1 cellular context compared by ENCODE assay signal in the genomic region with DNA sequence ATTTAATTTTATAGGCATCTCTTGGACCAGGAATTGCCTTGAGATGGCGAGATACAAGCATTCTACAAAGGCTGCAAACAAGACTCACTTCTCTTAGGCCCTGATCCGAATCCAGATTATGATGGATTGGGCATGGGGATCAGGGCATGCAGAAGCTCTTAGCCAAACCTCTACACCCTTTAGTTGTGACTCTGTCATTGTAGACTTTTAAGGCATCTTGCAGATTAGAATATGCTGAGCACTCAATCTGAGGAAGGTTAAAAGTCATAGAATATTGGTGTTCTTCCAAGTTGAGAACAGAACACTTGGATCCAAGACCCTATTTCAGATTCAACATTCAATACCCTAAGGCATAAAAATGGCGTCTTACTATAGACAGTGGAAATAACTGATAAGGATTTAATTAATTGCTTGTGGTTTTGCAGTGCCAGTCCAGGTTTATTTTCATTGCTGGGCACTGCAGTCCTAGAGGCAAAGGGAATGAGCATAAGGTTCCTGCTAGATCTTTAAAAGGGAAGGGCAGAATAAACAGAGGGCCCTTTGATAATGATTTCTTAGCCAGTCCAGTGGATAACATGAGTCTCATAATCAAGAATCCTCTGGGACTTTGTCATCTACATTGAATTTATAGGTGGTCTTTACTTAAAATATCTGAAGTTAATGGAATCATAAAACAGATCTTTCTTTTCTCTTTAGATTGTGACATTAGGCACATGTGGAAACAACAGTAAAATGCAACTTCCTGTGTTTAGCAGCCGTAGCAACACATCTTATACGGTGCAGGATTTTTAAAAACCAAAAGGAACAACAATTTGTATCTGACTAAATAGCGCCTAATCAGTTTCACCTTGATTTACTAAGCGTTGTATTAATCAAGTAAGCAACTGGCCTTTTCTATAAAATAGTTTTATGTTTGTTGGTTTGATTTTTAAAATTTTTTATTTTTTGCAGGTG.
TF ChIP-seq lines count a peak whose summit lies in the region.

No MANE protein-coding gene starts in this region.

TF ChIP-seq in HEK293, 187 proteins besides CTCF, POLR2A, EP300 and RAD21 (continued from another document):
- TF ChIP-seq, protein P1, sequence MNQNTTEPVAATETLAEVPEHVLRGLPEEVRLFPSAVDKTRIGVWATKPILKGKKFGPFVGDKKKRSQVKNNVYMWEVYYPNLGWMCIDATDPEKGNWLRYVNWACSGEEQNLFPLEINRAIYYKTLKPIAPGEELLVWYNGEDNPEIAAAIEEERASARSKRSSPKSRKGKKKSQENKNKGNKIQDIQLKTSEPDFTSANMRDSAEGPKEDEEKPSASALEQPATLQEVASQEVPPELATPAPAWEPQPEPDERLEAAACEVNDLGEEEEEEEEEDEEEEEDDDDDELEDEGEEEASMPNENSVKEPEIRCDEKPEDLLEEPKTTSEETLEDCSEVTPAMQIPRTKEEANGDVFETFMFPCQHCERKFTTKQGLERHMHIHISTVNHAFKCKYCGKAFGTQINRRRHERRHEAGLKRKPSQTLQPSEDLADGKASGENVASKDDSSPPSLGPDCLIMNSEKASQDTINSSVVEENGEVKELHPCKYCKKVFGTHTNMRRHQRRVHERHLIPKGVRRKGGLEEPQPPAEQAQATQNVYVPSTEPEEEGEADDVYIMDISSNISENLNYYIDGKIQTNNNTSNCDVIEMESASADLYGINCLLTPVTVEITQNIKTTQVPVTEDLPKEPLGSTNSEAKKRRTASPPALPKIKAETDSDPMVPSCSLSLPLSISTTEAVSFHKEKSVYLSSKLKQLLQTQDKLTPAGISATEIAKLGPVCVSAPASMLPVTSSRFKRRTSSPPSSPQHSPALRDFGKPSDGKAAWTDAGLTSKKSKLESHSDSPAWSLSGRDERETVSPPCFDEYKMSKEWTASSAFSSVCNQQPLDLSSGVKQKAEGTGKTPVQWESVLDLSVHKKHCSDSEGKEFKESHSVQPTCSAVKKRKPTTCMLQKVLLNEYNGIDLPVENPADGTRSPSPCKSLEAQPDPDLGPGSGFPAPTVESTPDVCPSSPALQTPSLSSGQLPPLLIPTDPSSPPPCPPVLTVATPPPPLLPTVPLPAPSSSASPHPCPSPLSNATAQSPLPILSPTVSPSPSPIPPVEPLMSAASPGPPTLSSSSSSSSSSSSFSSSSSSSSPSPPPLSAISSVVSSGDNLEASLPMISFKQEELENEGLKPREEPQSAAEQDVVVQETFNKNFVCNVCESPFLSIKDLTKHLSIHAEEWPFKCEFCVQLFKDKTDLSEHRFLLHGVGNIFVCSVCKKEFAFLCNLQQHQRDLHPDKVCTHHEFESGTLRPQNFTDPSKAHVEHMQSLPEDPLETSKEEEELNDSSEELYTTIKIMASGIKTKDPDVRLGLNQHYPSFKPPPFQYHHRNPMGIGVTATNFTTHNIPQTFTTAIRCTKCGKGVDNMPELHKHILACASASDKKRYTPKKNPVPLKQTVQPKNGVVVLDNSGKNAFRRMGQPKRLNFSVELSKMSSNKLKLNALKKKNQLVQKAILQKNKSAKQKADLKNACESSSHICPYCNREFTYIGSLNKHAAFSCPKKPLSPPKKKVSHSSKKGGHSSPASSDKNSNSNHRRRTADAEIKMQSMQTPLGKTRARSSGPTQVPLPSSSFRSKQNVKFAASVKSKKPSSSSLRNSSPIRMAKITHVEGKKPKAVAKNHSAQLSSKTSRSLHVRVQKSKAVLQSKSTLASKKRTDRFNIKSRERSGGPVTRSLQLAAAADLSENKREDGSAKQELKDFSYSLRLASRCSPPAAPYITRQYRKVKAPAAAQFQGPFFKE (tag by site-specific recombination; IDR thresholded peaks at IDR 0.05; ENCODE audit: borderline replicate concordance), result no peak
- TF ChIP-seq ZNF350 (tag by site-specific recombination; IDR thresholded peaks at IDR 0.05) (no peak), ZIC2 (tag by site-specific recombination; IDR thresholded peaks at IDR 0.05) (no peak), ZNF654 (tag by site-specific recombination; IDR thresholded peaks at IDR 0.05; ENCODE audit: low read depth) (no peak), ZNF433 (tag by site-specific recombination; IDR thresholded peaks at IDR 0.05; ENCODE audit: low read depth) (no peak), ZNF830 (tag by site-specific recombination; IDR thresholded peaks at IDR 0.05; ENCODE audit: low read depth) (no peak), ZBTB17 (tag by site-specific recombination; IDR thresholded peaks at IDR 0.05) (0 out of 2 replicates have a peak, but pooled peaks have one; percentile 19), ZNF558 (tag by site-specific recombination; IDR thresholded peaks at IDR 0.05) (no peak), ZNF221 (tag by site-specific recombination; IDR thresholded peaks at IDR 0.05; ENCODE audit: borderline replicate concordance) (no peak), ZXDB (tag by site-specific recombination; IDR thresholded peaks at IDR 0.05) (no peak; the same call in none of the 2 replicates), ZBTB20 (tag by site-specific recombination; IDR thresholded peaks at IDR 0.05) (peak; percentile 87), ZNF843 (tag by site-specific recombination; IDR thresholded peaks at IDR 0.05) (peak; percentile 90), ZNF174 (tag by site-specific recombination; IDR thresholded peaks at IDR 0.05) (no peak), ZFP3 (tag by site-specific recombination; IDR thresholded peaks at IDR 0.05; ENCODE audit: low read depth) (peak; percentile 74), HOXC10 (CRISPR knock-in tag; IDR thresholded peaks at IDR 0.05) (no peak)
- TF ChIP-seq, protein P2, sequence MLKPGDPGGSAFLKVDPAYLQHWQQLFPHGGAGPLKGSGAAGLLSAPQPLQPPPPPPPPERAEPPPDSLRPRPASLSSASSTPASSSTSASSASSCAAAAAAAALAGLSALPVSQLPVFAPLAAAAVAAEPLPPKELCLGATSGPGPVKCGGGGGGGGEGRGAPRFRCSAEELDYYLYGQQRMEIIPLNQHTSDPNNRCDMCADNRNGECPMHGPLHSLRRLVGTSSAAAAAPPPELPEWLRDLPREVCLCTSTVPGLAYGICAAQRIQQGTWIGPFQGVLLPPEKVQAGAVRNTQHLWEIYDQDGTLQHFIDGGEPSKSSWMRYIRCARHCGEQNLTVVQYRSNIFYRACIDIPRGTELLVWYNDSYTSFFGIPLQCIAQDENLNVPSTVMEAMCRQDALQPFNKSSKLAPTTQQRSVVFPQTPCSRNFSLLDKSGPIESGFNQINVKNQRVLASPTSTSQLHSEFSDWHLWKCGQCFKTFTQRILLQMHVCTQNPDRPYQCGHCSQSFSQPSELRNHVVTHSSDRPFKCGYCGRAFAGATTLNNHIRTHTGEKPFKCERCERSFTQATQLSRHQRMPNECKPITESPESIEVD (tag by site-specific recombination; IDR thresholded peaks at IDR 0.05), result peak; percentile 49; the same call in 1 of the 2 replicates
- TF ChIP-seq, protein P3, sequence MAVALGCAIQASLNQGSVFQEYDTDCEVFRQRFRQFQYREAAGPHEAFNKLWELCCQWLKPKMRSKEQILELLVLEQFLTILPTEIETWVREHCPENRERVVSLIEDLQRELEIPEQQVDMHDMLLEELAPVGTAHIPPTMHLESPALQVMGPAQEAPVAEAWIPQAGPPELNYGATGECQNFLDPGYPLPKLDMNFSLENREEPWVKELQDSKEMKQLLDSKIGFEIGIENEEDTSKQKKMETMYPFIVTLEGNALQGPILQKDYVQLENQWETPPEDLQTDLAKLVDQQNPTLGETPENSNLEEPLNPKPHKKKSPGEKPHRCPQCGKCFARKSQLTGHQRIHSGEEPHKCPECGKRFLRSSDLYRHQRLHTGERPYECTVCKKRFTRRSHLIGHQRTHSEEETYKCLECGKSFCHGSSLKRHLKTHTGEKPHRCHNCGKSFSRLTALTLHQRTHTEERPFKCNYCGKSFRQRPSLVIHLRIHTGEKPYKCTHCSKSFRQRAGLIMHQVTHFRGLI (tag by site-specific recombination; IDR thresholded peaks at IDR 0.05), result peak; percentile 82
- TF ChIP-seq, protein P4, sequence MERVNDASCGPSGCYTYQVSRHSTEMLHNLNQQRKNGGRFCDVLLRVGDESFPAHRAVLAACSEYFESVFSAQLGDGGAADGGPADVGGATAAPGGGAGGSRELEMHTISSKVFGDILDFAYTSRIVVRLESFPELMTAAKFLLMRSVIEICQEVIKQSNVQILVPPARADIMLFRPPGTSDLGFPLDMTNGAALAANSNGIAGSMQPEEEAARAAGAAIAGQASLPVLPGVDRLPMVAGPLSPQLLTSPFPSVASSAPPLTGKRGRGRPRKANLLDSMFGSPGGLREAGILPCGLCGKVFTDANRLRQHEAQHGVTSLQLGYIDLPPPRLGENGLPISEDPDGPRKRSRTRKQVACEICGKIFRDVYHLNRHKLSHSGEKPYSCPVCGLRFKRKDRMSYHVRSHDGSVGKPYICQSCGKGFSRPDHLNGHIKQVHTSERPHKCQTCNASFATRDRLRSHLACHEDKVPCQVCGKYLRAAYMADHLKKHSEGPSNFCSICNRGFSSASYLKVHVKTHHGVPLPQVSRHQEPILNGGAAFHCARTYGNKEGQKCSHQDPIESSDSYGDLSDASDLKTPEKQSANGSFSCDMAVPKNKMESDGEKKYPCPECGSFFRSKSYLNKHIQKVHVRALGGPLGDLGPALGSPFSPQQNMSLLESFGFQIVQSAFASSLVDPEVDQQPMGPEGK (tag by site-specific recombination; IDR thresholded peaks at IDR 0.05), result no peak
- TF ChIP-seq, protein P5, sequence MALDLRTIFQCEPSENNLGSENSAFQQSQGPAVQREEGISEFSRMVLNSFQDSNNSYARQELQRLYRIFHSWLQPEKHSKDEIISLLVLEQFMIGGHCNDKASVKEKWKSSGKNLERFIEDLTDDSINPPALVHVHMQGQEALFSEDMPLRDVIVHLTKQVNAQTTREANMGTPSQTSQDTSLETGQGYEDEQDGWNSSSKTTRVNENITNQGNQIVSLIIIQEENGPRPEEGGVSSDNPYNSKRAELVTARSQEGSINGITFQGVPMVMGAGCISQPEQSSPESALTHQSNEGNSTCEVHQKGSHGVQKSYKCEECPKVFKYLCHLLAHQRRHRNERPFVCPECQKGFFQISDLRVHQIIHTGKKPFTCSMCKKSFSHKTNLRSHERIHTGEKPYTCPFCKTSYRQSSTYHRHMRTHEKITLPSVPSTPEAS (tag by site-specific recombination; IDR thresholded peaks at IDR 0.05), result no peak
- TF ChIP-seq, protein P6, sequence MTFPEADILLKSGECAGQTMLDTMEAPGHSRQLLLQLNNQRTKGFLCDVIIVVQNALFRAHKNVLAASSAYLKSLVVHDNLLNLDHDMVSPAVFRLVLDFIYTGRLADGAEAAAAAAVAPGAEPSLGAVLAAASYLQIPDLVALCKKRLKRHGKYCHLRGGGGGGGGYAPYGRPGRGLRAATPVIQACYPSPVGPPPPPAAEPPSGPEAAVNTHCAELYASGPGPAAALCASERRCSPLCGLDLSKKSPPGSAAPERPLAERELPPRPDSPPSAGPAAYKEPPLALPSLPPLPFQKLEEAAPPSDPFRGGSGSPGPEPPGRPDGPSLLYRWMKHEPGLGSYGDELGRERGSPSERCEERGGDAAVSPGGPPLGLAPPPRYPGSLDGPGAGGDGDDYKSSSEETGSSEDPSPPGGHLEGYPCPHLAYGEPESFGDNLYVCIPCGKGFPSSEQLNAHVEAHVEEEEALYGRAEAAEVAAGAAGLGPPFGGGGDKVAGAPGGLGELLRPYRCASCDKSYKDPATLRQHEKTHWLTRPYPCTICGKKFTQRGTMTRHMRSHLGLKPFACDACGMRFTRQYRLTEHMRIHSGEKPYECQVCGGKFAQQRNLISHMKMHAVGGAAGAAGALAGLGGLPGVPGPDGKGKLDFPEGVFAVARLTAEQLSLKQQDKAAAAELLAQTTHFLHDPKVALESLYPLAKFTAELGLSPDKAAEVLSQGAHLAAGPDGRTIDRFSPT (tag by site-specific recombination; IDR thresholded peaks at IDR 0.05), result no peak
- TF ChIP-seq, protein P7, sequence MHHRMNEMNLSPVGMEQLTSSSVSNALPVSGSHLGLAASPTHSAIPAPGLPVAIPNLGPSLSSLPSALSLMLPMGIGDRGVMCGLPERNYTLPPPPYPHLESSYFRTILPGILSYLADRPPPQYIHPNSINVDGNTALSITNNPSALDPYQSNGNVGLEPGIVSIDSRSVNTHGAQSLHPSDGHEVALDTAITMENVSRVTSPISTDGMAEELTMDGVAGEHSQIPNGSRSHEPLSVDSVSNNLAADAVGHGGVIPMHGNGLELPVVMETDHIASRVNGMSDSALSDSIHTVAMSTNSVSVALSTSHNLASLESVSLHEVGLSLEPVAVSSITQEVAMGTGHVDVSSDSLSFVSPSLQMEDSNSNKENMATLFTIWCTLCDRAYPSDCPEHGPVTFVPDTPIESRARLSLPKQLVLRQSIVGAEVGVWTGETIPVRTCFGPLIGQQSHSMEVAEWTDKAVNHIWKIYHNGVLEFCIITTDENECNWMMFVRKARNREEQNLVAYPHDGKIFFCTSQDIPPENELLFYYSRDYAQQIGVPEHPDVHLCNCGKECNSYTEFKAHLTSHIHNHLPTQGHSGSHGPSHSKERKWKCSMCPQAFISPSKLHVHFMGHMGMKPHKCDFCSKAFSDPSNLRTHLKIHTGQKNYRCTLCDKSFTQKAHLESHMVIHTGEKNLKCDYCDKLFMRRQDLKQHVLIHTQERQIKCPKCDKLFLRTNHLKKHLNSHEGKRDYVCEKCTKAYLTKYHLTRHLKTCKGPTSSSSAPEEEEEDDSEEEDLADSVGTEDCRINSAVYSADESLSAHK (tag by site-specific recombination; IDR thresholded peaks at IDR 0.05), result no peak
- TF ChIP-seq, protein P8, sequence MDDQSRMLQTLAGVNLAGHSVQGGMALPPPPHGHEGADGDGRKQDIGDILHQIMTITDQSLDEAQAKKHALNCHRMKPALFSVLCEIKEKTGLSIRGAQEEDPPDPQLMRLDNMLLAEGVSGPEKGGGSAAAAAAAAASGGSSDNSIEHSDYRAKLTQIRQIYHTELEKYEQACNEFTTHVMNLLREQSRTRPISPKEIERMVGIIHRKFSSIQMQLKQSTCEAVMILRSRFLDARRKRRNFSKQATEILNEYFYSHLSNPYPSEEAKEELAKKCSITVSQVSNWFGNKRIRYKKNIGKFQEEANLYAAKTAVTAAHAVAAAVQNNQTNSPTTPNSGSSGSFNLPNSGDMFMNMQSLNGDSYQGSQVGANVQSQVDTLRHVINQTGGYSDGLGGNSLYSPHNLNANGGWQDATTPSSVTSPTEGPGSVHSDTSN (CRISPR knock-in tag; IDR thresholded peaks at IDR 0.05), result no peak
